23 cellular contexts compared by ENCODE assay signal in genomic region chr12:120763250-120763649, GRCh38. TPM values are rescaled to one million over a fixed set of nuclear protein-coding genes. Genes with fewer than 3 reads are reported as not detected.
DNase-seq lines count a peak whose midpoint lies in the region; ATAC-seq and TF ChIP-seq lines count a peak whose summit lies in the region.
"Had no signal": no experiment of that assay in that cellular context is flagged by ENCODE, and none has a peak within 500 bp of the region (broad histone marks: within the 10 kb centered on the region; RNA-seq: fewer than 3 reads in every experiment).

No MANE protein-coding gene starts in this region.

- no peaks in the 10 kb centered on the region for H3K9me3 Mint-ChIP-seq in activated T-cell treated with anti-CD3 and anti-CD28 coated beads, Interleukin-2, amount 50 U/mL, for 72 hours
- no peaks in the 10 kb centered on the region for H3K9me3 Mint-ChIP-seq in nephron
- H3K9me3 Mint-ChIP-seq in stimulated activated memory B cell treated with anti-CD40 and anti-IgM and Interleukin-4, amounts not matched to agents 10 μg/mL and 1 μg/mL and 100 μg/mL, for 72 hours = no peaks in the 10 kb centered on the region

- in situ Hi-C loops in SK-MEL-5 (cut with HindIII; ENCODE audit: low pct_unique_long_range_greater_than_20kb, low sequenced_read_pairs) = no loop called here

- ATAC-seq in activated T-cell treated with anti-CD3 and anti-CD28 coated beads, Interleukin-2, amount 50 U/mL, for 72 hours (replicated peaks in 1 of 2) = no peak
- no peak for ATAC-seq in stimulated activated memory B cell treated with anti-CD40 and anti-IgM and Interleukin-4, amounts not matched to agents 10 μg/mL and 1 μg/mL and 100 μg/mL, for 72 hours
- ATAC-seq in GM21367 (IDR thresholded peaks at IDR 0.05; ENCODE audit: unreplicated experiment) (no peak), HG03095 (IDR thresholded peaks at IDR 0.05; ENCODE audit: unreplicated experiment) (no peak)

- H3K36me3 Mint-ChIP-seq in activated T-cell treated with anti-CD3 and anti-CD28 coated beads, Interleukin-2, amount 50 U/mL, for 72 hours (ENCODE audit: insufficient read depth in 2 of 2) = peaks cover 0 to 7% of the 10 kb centered on the region in 2 donors
- peaks cover 59% of the 10 kb centered on the region for H3K36me3 Mint-ChIP-seq in nephron (ENCODE audit: low read depth)
- H3K36me3 Mint-ChIP-seq in stimulated activated memory B cell treated with anti-CD40 and anti-IgM and Interleukin-4, amounts not matched to agents 10 μg/mL and 1 μg/mL and 100 μg/mL, for 72 hours = peaks cover 66% of the 10 kb centered on the region

- H3K27ac Mint-ChIP-seq in activated T-cell treated with anti-CD3 and anti-CD28 coated beads, Interleukin-2, amount 50 U/mL, for 72 hours = peak overlapping the region; percentile 63
- H3K27ac Mint-ChIP-seq in nephron = peak overlapping the region; percentile 44 to 92 (median 67)
- H3K27ac Mint-ChIP-seq in stimulated activated memory B cell treated with anti-CD40 and anti-IgM and Interleukin-4, amounts not matched to agents 10 μg/mL and 1 μg/mL and 100 μg/mL, for 72 hours = peak overlapping the region; percentile 30

- no peaks in the 10 kb centered on the region for H3K27me3 Mint-ChIP-seq in activated T-cell treated with anti-CD3 and anti-CD28 coated beads, Interleukin-2, amount 50 U/mL, for 72 hours (ENCODE audit: low read depth)
- H3K27me3 Mint-ChIP-seq in nephron (ENCODE audit: low read depth) = no peaks in the 10 kb centered on the region
- no peaks in the 10 kb centered on the region for H3K27me3 Mint-ChIP-seq in stimulated activated memory B cell treated with anti-CD40 and anti-IgM and Interleukin-4, amounts not matched to agents 10 μg/mL and 1 μg/mL and 100 μg/mL, for 72 hours

- no peak overlapping the region for H3K4me3 Mint-ChIP-seq in activated T-cell treated with anti-CD3 and anti-CD28 coated beads, Interleukin-2, amount 50 U/mL, for 72 hours
- H3K4me3 Mint-ChIP-seq in nephron = no peak overlapping the region
- no peak overlapping the region for H3K4me3 Mint-ChIP-seq in stimulated activated memory B cell treated with anti-CD40 and anti-IgM and Interleukin-4, amounts not matched to agents 10 μg/mL and 1 μg/mL and 100 μg/mL, for 72 hours

- no peak for DNase-seq in activated T-cell treated with anti-CD3 and anti-CD28 coated beads, Interleukin-2, amount 50 U/mL, for 72 hours
- no peak for DNase-seq in activated T-cell treated with anti-CD3 and anti-CD28 coated beads, Interleukin-2, amount 50 U/mL, for 48 hours
- DNase-seq in SK-MEL-5 (ENCODE audit: low read depth, low spot score) (peak; percentile 25), amniotic stem cell (lab: John Stamatoyannopoulos, UW) (no peak)
- DNase-seq: activated CD4-positive, alpha-beta T cell treated with anti-CD3 and anti-CD28 coated beads for 4 hours; activated naive CD4-positive, alpha-beta T cell treated with Interleukin-2 at 50 U/mL for 16 hours; anterior cingulate cortex; DMS79 treated with DMSO at 0.1 percent for 48 hours; effector memory CD4-positive, alpha-beta T cell; GDM1; glutamatergic neuron; Kasumi-1; NCI-H1436 treated with DMSO at 0.1 percent for 48 hours; NCI-H446; NCI-H82; occipital lobe; stimulated activated naive CD4-positive, alpha-beta T cell; SW 1271; T-helper 9 cell had no signal

- TF ChIP-seq CTCF in nephron (IDR thresholded peaks at IDR 0.05; ENCODE audit: unreplicated experiment in 3 of 3) = no peak

- peaks cover 4% of the 10 kb centered on the region for H3K4me1 Mint-ChIP-seq in activated T-cell treated with anti-CD3 and anti-CD28 coated beads, Interleukin-2, amount 50 U/mL, for 72 hours (ENCODE audit: low read depth)
- H3K4me1 Mint-ChIP-seq in nephron = peaks cover 36% of the 10 kb centered on the region
- H3K4me1 Mint-ChIP-seq in stimulated activated memory B cell treated with anti-CD40 and anti-IgM and Interleukin-4, amounts not matched to agents 10 μg/mL and 1 μg/mL and 100 μg/mL, for 72 hours = peaks cover 4% of the 10 kb centered on the region

RNA-seq across cellular contexts. Expression of gene ACADS, which starts 37.6 kb away (rescaled TPM):
- 10 to 100 TPM; 17.8 to 20.0 TPM for total RNA-seq in activated T-cell treated with anti-CD3 and anti-CD28 coated beads, Interleukin-2, amount 50 U/mL, for 72 hours
- 10.5 and 11.2 TPM in 2 replicates for total RNA-seq in SK-MEL-5 (2014; rRNA removed; shearing (Covaris generic))
- 9.9 and 11.8 TPM in 2 replicates for polyA plus RNA-seq in SK-MEL-5 (2015; cell fraction: cytosol; rRNA removed)
- polyA plus RNA-seq in SK-MEL-5 (2015; cell fraction: nucleus; rRNA removed) = 87.4 and 89.6 TPM in 2 replicates

RNA-seq across cellular contexts. Expression of gene UNC119B, which starts 53.0 kb away (rescaled TPM):
- total RNA-seq in activated T-cell treated with anti-CD3 and anti-CD28 coated beads, Interleukin-2, amount 50 U/mL, for 72 hours = 10 to 100 TPM; 31.2 to 40.5 TPM
- total RNA-seq in SK-MEL-5 (2014; rRNA removed; shearing (Covaris generic)) = 11.6 and 12.1 TPM in 2 replicates
- polyA plus RNA-seq in SK-MEL-5 (2015; cell fraction: cytosol; rRNA removed) = 26.1 and 28.5 TPM in 2 replicates
- polyA plus RNA-seq in SK-MEL-5 (2015; cell fraction: nucleus; rRNA removed) = 32.0 and 35.1 TPM in 2 replicates
